In the genomic region with DNA sequence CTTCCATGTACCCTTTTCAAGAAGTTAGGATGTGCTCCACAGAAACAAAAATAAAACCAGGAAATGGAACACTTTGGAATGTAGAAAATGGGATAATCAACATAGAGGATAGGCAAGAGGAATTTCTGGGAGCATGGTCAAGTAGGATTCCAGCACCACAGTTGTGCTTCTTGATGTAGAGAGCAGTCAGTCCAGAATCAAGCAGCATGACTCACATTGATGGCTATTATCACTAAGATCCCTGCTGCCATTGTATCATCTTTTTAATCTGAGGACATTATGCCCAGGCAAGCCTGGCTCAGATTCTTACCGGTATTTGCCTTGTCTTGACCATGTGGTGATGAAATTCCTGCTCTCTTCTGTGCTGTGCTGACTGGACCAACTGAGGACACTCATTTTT, we compare ENCODE assay signal across 16 cellular contexts. TPM values are rescaled to one million over a fixed set of nuclear protein-coding genes. Genes with fewer than 3 reads are reported as not detected.
DNase-seq lines count a peak whose midpoint lies in the region; ATAC-seq and TF ChIP-seq lines count a peak whose summit lies in the region.
"Had no signal": no experiment of that assay in that cellular context is flagged by ENCODE, and none has a peak within 500 bp of the region (broad histone marks: within the 10 kb centered on the region; RNA-seq: fewer than 3 reads in every experiment).

No MANE protein-coding gene starts in this region.

- CTCF ChIA-PET in T-cell (lab: Charles Lee): no interaction called here
- CTCF ChIA-PET in activated CD4-positive, alpha-beta T cell treated with anti-CD3 and anti-CD28 coated beads, Interleukin-2, amount 10 ng/mL, durations not matched to agents 7 days and 5 days (lab: Charles Lee): no interaction called here

- POLR2A ChIA-PET in T-cell (lab: Charles Lee): interaction anchor here in 1 of 2 donors (0.6 kb wide), 2 partner anchors 10 to 37 kb away, joined by 3 read pairs; no protein-coding TSS in a partner anchor
- POLR2A ChIA-PET in activated CD4-positive, alpha-beta T cell treated with anti-CD3 and anti-CD28 coated beads, Interleukin-2, amount 10 ng/mL, durations not matched to agents 7 days and 5 days (lab: Charles Lee): no interaction called here

- H3K4me1 ChIP-seq in osteoblast (ENCODE audit: insufficient read depth, low read length): peaks cover 16% of the 10 kb centered on the region

- H3K27me3 Mint-ChIP-seq in T-cell: no peaks in the 10 kb centered on the region
- no peaks in the 10 kb centered on the region for H3K27me3 Mint-ChIP-seq in activated CD4-positive, alpha-beta T cell treated with anti-CD3 and anti-CD28 coated beads, Interleukin-2, amount 10 ng/mL, durations not matched to agents 7 days and 5 days

- no peaks in the 10 kb centered on the region for H3K9me3 Mint-ChIP-seq in T-cell
- H3K9me3 Mint-ChIP-seq in activated CD4-positive, alpha-beta T cell treated with anti-CD3 and anti-CD28 coated beads, Interleukin-2, amount 10 ng/mL, durations not matched to agents 7 days and 5 days: no peaks in the 10 kb centered on the region

- H3K79me2 ChIP-seq in osteoblast (ENCODE audit: insufficient read depth, low read length): peaks cover 24% of the 10 kb centered on the region

- H3K4me1 Mint-ChIP-seq in T-cell: peaks cover 36 to 41% (median 37%) of the 10 kb centered on the region in 3 donors
- H3K4me1 Mint-ChIP-seq in activated CD4-positive, alpha-beta T cell treated with anti-CD3 and anti-CD28 coated beads, Interleukin-2, amount 10 ng/mL, durations not matched to agents 7 days and 5 days: peaks cover 11% of the 10 kb centered on the region

- H3K36me3 Mint-ChIP-seq in T-cell: peaks cover 7% of the 10 kb centered on the region
- H3K36me3 Mint-ChIP-seq in activated CD4-positive, alpha-beta T cell treated with anti-CD3 and anti-CD28 coated beads, Interleukin-2, amount 10 ng/mL, durations not matched to agents 7 days and 5 days (ENCODE audit: low read depth): peaks cover 15% of the 10 kb centered on the region

- peak overlapping the region; percentile 18 for H3K27ac ChIP-seq in osteoblast (ENCODE audit: low read depth, low read length)
- H3K27ac ChIP-seq: ovary, PC-9, suprapubic skin had no signal

- no peak overlapping the region for H3K4me3 Mint-ChIP-seq in T-cell
- no peak overlapping the region for H3K4me3 Mint-ChIP-seq in activated CD4-positive, alpha-beta T cell treated with anti-CD3 and anti-CD28 coated beads, Interleukin-2, amount 10 ng/mL, durations not matched to agents 7 days and 5 days

- peaks cover 2% of the 10 kb centered on the region for H4K20me1 ChIP-seq in osteoblast (ENCODE audit: insufficient read depth, low read length)

- no peaks in the 10 kb centered on the region for H3K27me3 ChIP-seq in osteoblast (ENCODE audit: insufficient read depth, low read length)
- H3K27me3 ChIP-seq: ovary, suprapubic skin had no signal

- no peak for TF ChIP-seq CTCF in osteoblast (IDR thresholded peaks at IDR 0.05; ENCODE audit: extremely low read depth, low read depth, low read length)

- DNase-seq in GM04504 (ENCODE audit: low read depth) (peak; percentile 33), T-cell (no peak), fibroblast of gingiva (ENCODE audit: low read depth) (peak; percentile 49), osteoblast (ENCODE audit: insufficient read length, low spot score, missing footprints) (no peak), Right ventricle myocardium superior (no peak)
- no peak for DNase-seq in activated naive CD4-positive, alpha-beta T cell treated with anti-CD3 and anti-CD28 coated beads, Interleukin-2, amount 50 U/mL, for 16 hours
- no peak for DNase-seq in activated CD4-positive, alpha-beta T cell treated with anti-CD3 and anti-CD28 coated beads, Interleukin-2, amount 10 ng/mL, durations not matched to agents 7 days and 5 days
- DNase-seq: activated T-cell treated with anti-CD3 and anti-CD28 coated beads, Interleukin-2, amount 50 U/mL, for 1 hour; anterior cingulate cortex; NCI-H1105; ovary; PC-9 had no signal

- peak overlapping the region; percentile 40 to 66 for H3K27ac Mint-ChIP-seq in T-cell
- H3K27ac Mint-ChIP-seq in activated CD4-positive, alpha-beta T cell treated with anti-CD3 and anti-CD28 coated beads, Interleukin-2, amount 10 ng/mL, durations not matched to agents 7 days and 5 days: no peak overlapping the region

- H3K4me2 ChIP-seq in osteoblast (ENCODE audit: insufficient read depth, low read length): peak overlapping the region; percentile 6
- H3K4me2 ChIP-seq: PC-9 had no signal

- H2AFZ ChIP-seq in osteoblast (ENCODE audit: low read length): no peak overlapping the region
- H2AFZ ChIP-seq: PC-9 had no signal

- intact Hi-C loops in Right ventricle myocardium superior (cut with DNase I): no loop called here

- no peaks in the 10 kb centered on the region for H3K36me3 ChIP-seq in osteoblast (ENCODE audit: insufficient read depth, low read length)
- H3K36me3 ChIP-seq: ovary had no signal

- no peaks in the 10 kb centered on the region for H3K9me3 ChIP-seq in osteoblast (ENCODE audit: low read depth, low read length)
- H3K9me3 ChIP-seq: ovary, suprapubic skin had no signal

- no peak for ATAC-seq in T-cell (replicated peaks in 1 of 4)
- no peak for ATAC-seq in HG03039 (IDR thresholded peaks at IDR 0.05; ENCODE audit: unreplicated experiment)
- ATAC-seq in Right ventricle myocardium superior (ENCODE audit: poor library complexity): no peak

- H3K4me3 ChIP-seq in osteoblast (ENCODE audit: insufficient read depth, low read length): no peak overlapping the region
- H3K4me3 ChIP-seq: lung, ovary, PC-9, suprapubic skin had no signal

RNA-seq across cellular contexts. Expression of gene ETFRF1, which starts 5.7 kb away (rescaled TPM):
- total RNA-seq in T-cell (10 to 100 TPM; 20.0 to 34.4 (median 22.1) TPM), osteoblast (27.9 and 28.0 TPM in 2 replicates), Right ventricle myocardium superior (69.4 TPM)
- total RNA-seq in activated CD4-positive, alpha-beta T cell treated with anti-CD3 and anti-CD28 coated beads, Interleukin-2, amount 10 ng/mL, durations not matched to agents 7 days and 5 days: 10 to 100 TPM in 1 of 2 experiments, 1 to 10 TPM in 1; 8.7 to 11.5 TPM

RNA-seq across cellular contexts. Expression of gene DNAI7, which starts 5.7 kb away (rescaled TPM):
- total RNA-seq in T-cell (under 1 TPM in 3 of 5 donors, not detected in 2; 0.16 to 0.90 (median 0.30) TPM), osteoblast (0.29 and 0.36 TPM in 2 replicates), Right ventricle myocardium superior (1.7 TPM)
- not detected for total RNA-seq in activated CD4-positive, alpha-beta T cell treated with anti-CD3 and anti-CD28 coated beads, Interleukin-2, amount 10 ng/mL, durations not matched to agents 7 days and 5 days
- total RNA-seq: T-helper 1 cell treated with Interleukin-12 subunit alpha and Interleukin-12 subunit beta and Interleukin-4 antibody, amounts not matched to agents 30 ng/mL and 1 ng/mL, for 36 hours had no signal

RNA-seq across cellular contexts. Expression of gene KRAS, which starts 50.0 kb away (rescaled TPM):
- total RNA-seq in T-cell (10 to 100 TPM; 29.1 to 44.1 (median 31.5) TPM), osteoblast (18.5 and 23.9 TPM in 2 replicates), Right ventricle myocardium superior (9.7 TPM)
- total RNA-seq in activated CD4-positive, alpha-beta T cell treated with anti-CD3 and anti-CD28 coated beads, Interleukin-2, amount 10 ng/mL, durations not matched to agents 7 days and 5 days: 10 to 100 TPM; 32.5 to 34.6 TPM

Comparison
In these comparisons a context has a peak if more than half of its experiments do, and no peak if none do; other contexts are left out.
1. DNase-seq: peak in GM04504 (single experiment) and fibroblast of gingiva (single experiment); none in T-cell (0 of 34), osteoblast (single experiment), Right ventricle myocardium superior (single experiment), activated naive CD4-positive, alpha-beta T cell treated with anti-CD3 and anti-CD28 coated beads, Interleukin-2, amount 50 U/mL, for 16 hours (single experiment) and activated CD4-positive, alpha-beta T cell treated with anti-CD3 and anti-CD28 coated beads, Interleukin-2, amount 10 ng/mL, durations not matched to agents 7 days and 5 days (single experiment).